ENCODE assay signal across 8 cellular contexts in genomic region chr22:42646569-42647525, GRCh38. TPM values are rescaled to one million over a fixed set of nuclear protein-coding genes. Genes with fewer than 3 reads are reported as not detected.
DNase-seq lines count a peak whose midpoint lies in the region; ATAC-seq and TF ChIP-seq lines count a peak whose summit lies in the region.

No MANE protein-coding gene starts in this region.

- H3K27ac Mint-ChIP-seq in natural killer cell: peak overlapping the region; percentile 65 to 92

- no peaks in the 10 kb centered on the region for H3K36me3 Mint-ChIP-seq in natural killer cell

- H3K4me3 Mint-ChIP-seq in natural killer cell: peak overlapping the region; percentile 72

- H3K4me1 Mint-ChIP-seq in natural killer cell: peaks cover 13 to 54% of the 10 kb centered on the region in 2 donors

- no peaks in the 10 kb centered on the region for H3K9me3 Mint-ChIP-seq in natural killer cell

- TF ChIP-seq CTCF in AG10803 (conservative IDR thresholded peaks at IDR 0.05; ENCODE audit: low read length) (no peak), epithelial cell of esophagus (IDR thresholded peaks at IDR 0.05; ENCODE audit: insufficient read depth, low read depth, low read length, missing control alignments) (no peak), natural killer cell (IDR thresholded peaks at IDR 0.05) (no peak)

- H3K27me3 Mint-ChIP-seq in natural killer cell (ENCODE audit: low read depth in 2 of 2): no peaks in the 10 kb centered on the region

- DNase-seq in AG10803 (ENCODE audit: low read depth) (peak; percentile 33), NCI-H1105 (lab: John Stamatoyannopoulos, UW) (peak; percentile 11), epithelial cell of esophagus (ENCODE audit: low read depth) (no peak), natural killer cell (no peak), NCI-H2171 (lab: John Stamatoyannopoulos, UW) (no peak), NCI-H2081 (lab: John Stamatoyannopoulos, UW) (no peak), NCI-H146 (lab: John Stamatoyannopoulos, UW) (no peak)
- DNase-seq in stimulated activated CD4-positive, alpha-beta T cell treated with anti-CD3 and anti-CD28 coated beads, Interleukin-4, amount 100 ng/mL, for 1 hour: no peak

- H3K4me3 ChIP-seq in AG10803 (ENCODE audit: low read length) (peak overlapping the region; percentile 33), epithelial cell of esophagus (ENCODE audit: low read length) (peak overlapping the region; percentile 14)

- intact Hi-C loops in natural killer cell (cut with micrococcal nuclease): no loop called here

- ATAC-seq in natural killer cell: no peak

RNA-seq across cellular contexts. Expression of gene CYB5R3, which starts 2.3 kb away (rescaled TPM):
- total RNA-seq in natural killer cell: 10 to 100 TPM; 55.7 to 72.6 (median 68.0) TPM

RNA-seq across cellular contexts. Expression of gene ATP5MGL, which starts 6.4 kb away (rescaled TPM):
- total RNA-seq in natural killer cell: 1 to 10 TPM; 4.5 to 6.4 (median 6.1) TPM

RNA-seq across cellular contexts. Expression of gene POLDIP3, which starts 32.2 kb away (rescaled TPM):
- 10 to 100 TPM; 66.1 to 82.8 (median 70.8) TPM for total RNA-seq in natural killer cell

Comparison
In these comparisons a context has a peak if more than half of its experiments do, and no peak if none do; other contexts are left out.
1. DNase-seq: peak in AG10803 (single experiment) and NCI-H1105 (single experiment); none in epithelial cell of esophagus (single experiment), natural killer cell (single experiment), NCI-H2171 (single experiment), stimulated activated CD4-positive, alpha-beta T cell treated with anti-CD3 and anti-CD28 coated beads, Interleukin-4, amount 100 ng/mL, for 1 hour (single experiment), NCI-H2081 (0 of 2) and NCI-H146 (single experiment).